8 cellular contexts compared by ENCODE assay signal in genomic region chr2:230987137-230988020, GRCh38. TPM values are rescaled to one million over a fixed set of nuclear protein-coding genes. Genes with fewer than 3 reads are reported as not detected.
DNase-seq lines count a peak whose midpoint lies in the region; ATAC-seq, FAIRE-seq and TF ChIP-seq lines count a peak whose summit lies in the region.

No MANE protein-coding gene starts in this region.

- H3K36me3 ChIP-seq in H1 (ENCODE audit: control insufficient read depth in 2 of 4, insufficient read depth in 4 of 4, low read length in 3 of 4) = no peaks in the 10 kb centered on the region

- H2BK20ac ChIP-seq in H1 (ENCODE audit: low read length) = peak overlapping the region; percentile 61; the same call in 1 of the 2 replicates

- TF ChIP-seq RAD21 in H1 (IDR thresholded peaks at IDR 0.05 in 1 of 2, conservative IDR thresholded peaks at IDR 0.05 in 1 of 2; ENCODE audit: low read depth in 2 of 2, low read length in 2 of 2) = peak; percentile 92 to 94

- H4K8ac ChIP-seq in H1 (ENCODE audit: extremely low read depth, insufficient read depth, low read length) = peak overlapping the region; percentile 64

- no peak overlapping the region for H4K5ac ChIP-seq in H1 (ENCODE audit: insufficient read length, low read depth, low read length)

- H3K4me1 ChIP-seq in H1 (replicated peaks in 1 of 4; ENCODE audit: control insufficient read depth in 3 of 4, insufficient read depth in 4 of 4, low read length in 3 of 4) = peaks cover 0 to 11% (median 5%) of the 10 kb centered on the region in 4 experiments; a peak in 5 of 7 replicates

- H2BK12ac ChIP-seq in H1 (ENCODE audit: low read depth, low read length) = 0 out of 2 replicates have a peak overlapping the region, but pooled peaks have one; percentile 87

- no peak overlapping the region for H3K27ac ChIP-seq in H1 (ENCODE audit: low read depth, low read length)

- peak; percentile 93 to 97 (median 95) for TF ChIP-seq CTCF in H1 (IDR thresholded peaks at IDR 0.05; ENCODE audit: control extremely low read depth in 1 of 3, insufficient read depth in 1 of 3, low read depth in 1 of 3, low read length in 3 of 3)

- TF ChIP-seq POLR2A in H1 (IDR thresholded peaks at IDR 0.05; ENCODE audit: control extremely low read depth in 1 of 2, low read depth in 2 of 2, low read length in 2 of 2) = no peak

- ATAC-seq in HG02885 (IDR thresholded peaks at IDR 0.05; ENCODE audit: poor library complexity, unreplicated experiment) (peak; percentile 34), GM21576 (IDR thresholded peaks at IDR 0.05; ENCODE audit: unreplicated experiment) (no peak)

- peak overlapping the region; percentile 32; the same call in 1 of the 2 replicates for H2BK5ac ChIP-seq in H1 (ENCODE audit: low read depth, low read length)

- DNase-seq in Daoy (ENCODE audit: low read depth) = peak; percentile 83
- peak; percentile 56 for DNase-seq in NCI-H748 treated with DMSO at 0.1 percent for 48 hours (lab: John Stamatoyannopoulos, UW)
- DNase-seq in activated CD8-positive, alpha-beta memory T cell treated with anti-CD3 and anti-CD28 coated beads for 4 hours (ENCODE audit: low read depth in 2 of 2) = peak; percentile 44 to 68
- peak; percentile 38 to 98 for DNase-seq in H1 (ENCODE audit: low read depth in 1 of 2, low spot score in 2 of 2)
- DNase-seq in mesenteric fat pad (ENCODE audit: low spot score) = peak; percentile 96
- peak; percentile 71 for DNase-seq in stimulated activated CD8-positive, alpha-beta memory T cell treated with anti-CD3 and anti-CD28 coated beads, Interleukin-12 subunit alpha, Interleukin-12 subunit beta, amount 100 ng/mL, for 1 hour (ENCODE audit: low read depth)

- peak overlapping the region; percentile 0 to 70; a peak in 3 of 4 replicates for H3K4me2 ChIP-seq in H1 (ENCODE audit: insufficient read depth in 1 of 2, low read depth in 2 of 2, low read length in 2 of 2)

- CTCF ChIA-PET in H1 (lab: Charles Lee; ENCODE audit: partially characterized antibody) = interaction anchor here (0.6 to 11.0 kb wide), 39 partner anchors 9 to 178 kb away, joined by 3 to 136 read pairs (median 6); partner anchors contain the start of genes GPR55, PSMD1 and SPATA3

- H3K4ac ChIP-seq in H1 (replicated peaks; ENCODE audit: insufficient read length, low read depth, low read length) = no peak overlapping the region

- peak overlapping the region; percentile 71; the same call in 1 of the 2 replicates for H3K18ac ChIP-seq in H1 (ENCODE audit: extremely low read depth, low read length)

- no peak overlapping the region for H3K9ac ChIP-seq in H1 (replicated peaks in 1 of 4; ENCODE audit: extremely low read depth in 1 of 4, low read depth in 3 of 4, low read length in 3 of 4)

- H4K91ac ChIP-seq in H1 (replicated peaks; ENCODE audit: insufficient read length, low read length) = peak overlapping the region; percentile 45

- no peak overlapping the region for H3K14ac ChIP-seq in H1 (ENCODE audit: insufficient read length)

- H2AK5ac ChIP-seq in H1 (ENCODE audit: low read depth, low read length) = no peak overlapping the region

- H2AFZ ChIP-seq in H1 (ENCODE audit: low read length) = peak overlapping the region; percentile 55; the same call in 1 of the 2 replicates

- H3K9me3 ChIP-seq in H1 (ENCODE audit: insufficient read depth in 2 of 2, low read depth in 1 of 2, low read length in 1 of 2) = no peaks in the 10 kb centered on the region

- H3K79me1 ChIP-seq in H1 (ENCODE audit: low read depth, low read length) = no peaks in the 10 kb centered on the region

- H4K20me1 ChIP-seq in H1 (replicated peaks in 1 of 2; ENCODE audit: control insufficient read depth in 1 of 2, insufficient read depth in 2 of 2, low read length in 2 of 2) = no peaks in the 10 kb centered on the region

- no peaks in the 10 kb centered on the region; the same call in 1 of the 2 replicates for H3K23me2 ChIP-seq in H1 (ENCODE audit: low read depth, low read length)

- 18% methylated on average over 32 of the region's 34 CpGs; no CpG with 5 or more reads in 1 of the 2 experiments for WGBS in H1 (ENCODE audit: extremely low coverage in 1 of 2, insufficient coverage in 1 of 2, insufficient read length in 1 of 2, insufficient replicate concordance in 2 of 2, low coverage in 1 of 2, low lambda C conversion rate in 2 of 2, missing lambda C conversion rate in 1 of 2), 2 experiments

- no peak for FAIRE-seq in H1 (lab: Jason Lieb, UNC)

- H3K79me2 ChIP-seq in H1 (ENCODE audit: control insufficient read depth in 1 of 2, insufficient read depth in 2 of 2, low read length in 2 of 2) = no peaks in the 10 kb centered on the region

- TF ChIP-seq EP300 in H1 (IDR thresholded peaks at IDR 0.05; ENCODE audit: borderline replicate concordance in 1 of 2, low read depth in 2 of 2, low read length in 2 of 2) = no peak

- H2BK120ac ChIP-seq in H1 (replicated peaks; ENCODE audit: low read depth, low read length) = no peak overlapping the region

- peak overlapping the region in 3 of 4 experiments; percentile 30 to 52 (median 30); a peak in 6 of 8 replicates for H3K4me3 ChIP-seq in H1 (ENCODE audit: extremely low read depth in 1 of 4, insufficient read depth in 2 of 4, low read depth in 3 of 4, low read length in 4 of 4)

- 0 out of 2 replicates have a peak overlapping the region, but pooled peaks have one; percentile 88 for H2BK15ac ChIP-seq in H1 (ENCODE audit: low read length)

- no peak overlapping the region for H3K23ac ChIP-seq in H1 (ENCODE audit: insufficient read length)

- POLR2A ChIA-PET in H1 (lab: Charles Lee; ENCODE audit: partially characterized antibody) = interaction anchor here (0.6 to 3.3 kb wide), 7 partner anchors 41 to 138 kb away, joined by 3 to 9 read pairs (median 3); partner anchors contain the start of gene GPR55

- H3K27me3 ChIP-seq in H1 (replicated peaks in 1 of 4; ENCODE audit: control insufficient read depth in 3 of 4, extremely low read depth in 1 of 4, insufficient read depth in 3 of 4, low read length in 3 of 4) = peaks cover 0 to 4% (median 2%) of the 10 kb centered on the region in 4 experiments; a peak in 2 of 7 replicates

- no peak overlapping the region for H3K56ac ChIP-seq in H1 (replicated peaks; ENCODE audit: insufficient read length, low read depth, low read length)

TF ChIP-seq in H1, 55 proteins besides CTCF, POLR2A, EP300 and RAD21 (continues in another document):
- no peak for TF ChIP-seq POLR2AphosphoS5 (IDR thresholded peaks at IDR 0.05; ENCODE audit: low read depth, low read length)
- no peak for TF ChIP-seq TBP (IDR thresholded peaks at IDR 0.05; ENCODE audit: low read depth, low read length)
- TF ChIP-seq, protein P1, sequence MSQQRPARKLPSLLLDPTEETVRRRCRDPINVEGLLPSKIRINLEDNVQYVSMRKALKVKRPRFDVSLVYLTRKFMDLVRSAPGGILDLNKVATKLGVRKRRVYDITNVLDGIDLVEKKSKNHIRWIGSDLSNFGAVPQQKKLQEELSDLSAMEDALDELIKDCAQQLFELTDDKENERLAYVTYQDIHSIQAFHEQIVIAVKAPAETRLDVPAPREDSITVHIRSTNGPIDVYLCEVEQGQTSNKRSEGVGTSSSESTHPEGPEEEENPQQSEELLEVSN (IDR thresholded peaks at IDR 0.05) = peak; percentile 66
- peak in 1 of 2 experiments; percentile 53; a peak in 1 of 4 replicates for TF ChIP-seq HDAC2 (IDR thresholded peaks at IDR 0.05; ENCODE audit: borderline replicate concordance in 1 of 2, low read depth in 2 of 2, low read length in 2 of 2)
- TF ChIP-seq ASH2L (IDR thresholded peaks at IDR 0.05; ENCODE audit: low read length) = peak; percentile 42
- TF ChIP-seq, protein P2, sequence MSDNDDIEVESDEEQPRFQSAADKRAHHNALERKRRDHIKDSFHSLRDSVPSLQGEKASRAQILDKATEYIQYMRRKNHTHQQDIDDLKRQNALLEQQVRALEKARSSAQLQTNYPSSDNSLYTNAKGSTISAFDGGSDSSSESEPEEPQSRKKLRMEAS (IDR thresholded peaks at IDR 0.05) = peak; percentile 91
- peak; percentile 76 for TF ChIP-seq CREB1 (IDR thresholded peaks at IDR 0.05)
- TF ChIP-seq CHD2 (IDR thresholded peaks at IDR 0.05; ENCODE audit: low read length) = no peak
- 0 out of 2 replicates have a peak, but pooled peaks have one; percentile 56 for TF ChIP-seq TCF12 (IDR thresholded peaks at IDR 0.05; ENCODE audit: low read depth, low read length)
- peak; percentile 81 for TF ChIP-seq GABPA (IDR thresholded peaks at IDR 0.05; ENCODE audit: borderline replicate concordance, insufficient read depth, low read length)
- no peak for TF ChIP-seq JUND (IDR thresholded peaks at IDR 0.05; ENCODE audit: low read length)
- 0 out of 2 replicates have a peak, but pooled peaks have one; percentile 37 for TF ChIP-seq TAF1 (IDR thresholded peaks at IDR 0.05; ENCODE audit: low read depth, low read length)
- TF ChIP-seq SP2 (IDR thresholded peaks at IDR 0.05; ENCODE audit: low read length) = no peak
- no peak; a peak in 1 of 4 replicates for TF ChIP-seq SIN3A (conservative IDR thresholded peaks at IDR 0.05 in 1 of 2, IDR thresholded peaks at IDR 0.05 in 1 of 2; ENCODE audit: low read depth in 1 of 2, low read length in 2 of 2)
- peak; percentile 13 for TF ChIP-seq NANOG (IDR thresholded peaks at IDR 0.05; ENCODE audit: insufficient read depth, low read depth, low read length, poor library complexity, severe bottlenecking)

RNA-seq across cellular contexts. Expression of gene SPATA3, which starts 8.5 kb away (rescaled TPM):
- total RNA-seq in Daoy (2014; rRNA removed; shearing (Covaris generic)) = not detected in 2 replicates
- total RNA-seq in H1 (2021; fragmentation: NEBNext Ultra II Directional; extraction: Animal tissue kit (Norgen Biotek cat#: 25700)) = not detected in 2 replicates
- polyA plus RNA-seq in H1 (2011; rRNA removed) = not detected in 2 replicates
- polyA plus RNA-seq in H1 (2011; cell fraction: cytosol; rRNA removed) = not detected
- polyA plus RNA-seq in H1 (2011; cell fraction: nucleus; rRNA removed) = not detected
- not detected in 4 replicates for polyA plus RNA-seq in H1 (2012, experiment 1 of 2)
- not detected for polyA plus RNA-seq in H1 (2012, experiment 2 of 2)
- polyA plus RNA-seq in H1 (2013, experiment 1 of 2) = not detected
- polyA plus RNA-seq in H1 (2013, experiment 2 of 2) = not detected
- not detected in 2 replicates for polyA minus RNA-seq in H1 (2011; rRNA and poly(A)+ RNA removed)
- polyA minus RNA-seq in H1 (2011; cell fraction: cytosol; rRNA and poly(A)+ RNA removed) = not detected
- not detected for polyA minus RNA-seq in H1 (2011; cell fraction: nucleus; rRNA and poly(A)+ RNA removed)
- total RNA-seq in mesenteric fat pad = not detected

RNA-seq across cellular contexts. Expression of gene C2orf72, which starts 49.9 kb away (rescaled TPM):
- 0.57 and 0.86 TPM in 2 replicates for total RNA-seq in Daoy (2014; rRNA removed; shearing (Covaris generic))
- 0.71 and 1.1 TPM in 2 replicates for total RNA-seq in H1 (2021; fragmentation: NEBNext Ultra II Directional; extraction: Animal tissue kit (Norgen Biotek cat#: 25700))
- 1.7 and 2.6 TPM in 2 replicates for polyA plus RNA-seq in H1 (2011; rRNA removed)
- polyA plus RNA-seq in H1 (2011; cell fraction: cytosol; rRNA removed) = 3.8 TPM
- 6.2 TPM for polyA plus RNA-seq in H1 (2011; cell fraction: nucleus; rRNA removed)
- 1.6 to 2.1 TPM (median 1.9 TPM) in 4 replicates for polyA plus RNA-seq in H1 (2012, experiment 1 of 2)
- polyA plus RNA-seq in H1 (2012, experiment 2 of 2) = 1.8 TPM
- 0.93 TPM for polyA plus RNA-seq in H1 (2013, experiment 1 of 2)
- polyA plus RNA-seq in H1 (2013, experiment 2 of 2) = 0.68 TPM
- 1.9 and 2.1 TPM in 2 replicates for polyA minus RNA-seq in H1 (2011; rRNA and poly(A)+ RNA removed)
- 0.73 TPM for polyA minus RNA-seq in H1 (2011; cell fraction: cytosol; rRNA and poly(A)+ RNA removed)
- polyA minus RNA-seq in H1 (2011; cell fraction: nucleus; rRNA and poly(A)+ RNA removed) = 1.1 TPM
- total RNA-seq in mesenteric fat pad = not detected
